ENCODE assay signal across 1 cellular context in the genomic region with DNA sequence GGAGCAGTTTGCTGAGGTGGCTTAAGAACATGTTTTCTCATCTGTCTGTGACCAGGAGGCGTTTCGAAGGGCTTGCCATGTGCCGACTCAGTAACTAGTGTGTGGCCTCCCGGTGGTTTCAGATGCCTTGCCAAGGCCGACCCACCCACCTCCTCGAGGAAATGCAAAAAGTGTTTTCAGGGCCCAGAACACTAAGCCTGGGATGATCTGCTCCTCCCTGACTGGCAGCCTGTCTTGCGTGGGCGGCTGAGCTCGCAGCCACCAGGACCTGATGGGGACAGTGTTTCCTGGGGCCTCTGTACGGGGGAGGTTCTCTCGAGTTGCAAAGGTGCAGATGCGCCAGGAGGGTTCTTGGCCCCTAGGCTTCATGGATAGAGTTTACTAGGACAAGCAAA.
TF ChIP-seq lines count a peak whose summit lies in the region.

No MANE protein-coding gene starts in this region.

TF ChIP-seq in SK-N-SH treated with all-trans-retinoic acid at 6 μM for 48 hours, 23 proteins besides CTCF, POLR2A, EP300 and RAD21 (continued from another document):
- TF ChIP-seq, protein P1, sequence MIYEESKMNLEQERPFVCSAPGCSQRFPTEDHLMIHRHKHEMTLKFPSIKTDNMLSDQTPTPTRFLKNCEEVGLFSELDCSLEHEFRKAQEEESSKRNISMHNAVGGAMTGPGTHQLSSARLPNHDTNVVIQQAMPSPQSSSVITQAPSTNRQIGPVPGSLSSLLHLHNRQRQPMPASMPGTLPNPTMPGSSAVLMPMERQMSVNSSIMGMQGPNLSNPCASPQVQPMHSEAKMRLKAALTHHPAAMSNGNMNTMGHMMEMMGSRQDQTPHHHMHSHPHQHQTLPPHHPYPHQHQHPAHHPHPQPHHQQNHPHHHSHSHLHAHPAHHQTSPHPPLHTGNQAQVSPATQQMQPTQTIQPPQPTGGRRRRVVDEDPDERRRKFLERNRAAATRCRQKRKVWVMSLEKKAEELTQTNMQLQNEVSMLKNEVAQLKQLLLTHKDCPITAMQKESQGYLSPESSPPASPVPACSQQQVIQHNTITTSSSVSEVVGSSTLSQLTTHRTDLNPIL (CRISPR knock-in tag; IDR thresholded peaks at IDR 0.05; ENCODE audit: low read depth): no peak
- TF ChIP-seq, protein P2, sequence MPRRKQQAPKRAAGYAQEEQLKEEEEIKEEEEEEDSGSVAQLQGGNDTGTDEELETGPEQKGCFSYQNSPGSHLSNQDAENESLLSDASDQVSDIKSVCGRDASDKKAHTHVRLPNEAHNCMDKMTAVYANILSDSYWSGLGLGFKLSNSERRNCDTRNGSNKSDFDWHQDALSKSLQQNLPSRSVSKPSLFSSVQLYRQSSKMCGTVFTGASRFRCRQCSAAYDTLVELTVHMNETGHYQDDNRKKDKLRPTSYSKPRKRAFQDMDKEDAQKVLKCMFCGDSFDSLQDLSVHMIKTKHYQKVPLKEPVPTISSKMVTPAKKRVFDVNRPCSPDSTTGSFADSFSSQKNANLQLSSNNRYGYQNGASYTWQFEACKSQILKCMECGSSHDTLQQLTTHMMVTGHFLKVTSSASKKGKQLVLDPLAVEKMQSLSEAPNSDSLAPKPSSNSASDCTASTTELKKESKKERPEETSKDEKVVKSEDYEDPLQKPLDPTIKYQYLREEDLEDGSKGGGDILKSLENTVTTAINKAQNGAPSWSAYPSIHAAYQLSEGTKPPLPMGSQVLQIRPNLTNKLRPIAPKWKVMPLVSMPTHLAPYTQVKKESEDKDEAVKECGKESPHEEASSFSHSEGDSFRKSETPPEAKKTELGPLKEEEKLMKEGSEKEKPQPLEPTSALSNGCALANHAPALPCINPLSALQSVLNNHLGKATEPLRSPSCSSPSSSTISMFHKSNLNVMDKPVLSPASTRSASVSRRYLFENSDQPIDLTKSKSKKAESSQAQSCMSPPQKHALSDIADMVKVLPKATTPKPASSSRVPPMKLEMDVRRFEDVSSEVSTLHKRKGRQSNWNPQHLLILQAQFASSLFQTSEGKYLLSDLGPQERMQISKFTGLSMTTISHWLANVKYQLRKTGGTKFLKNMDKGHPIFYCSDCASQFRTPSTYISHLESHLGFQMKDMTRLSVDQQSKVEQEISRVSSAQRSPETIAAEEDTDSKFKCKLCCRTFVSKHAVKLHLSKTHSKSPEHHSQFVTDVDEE (CRISPR knock-in tag; IDR thresholded peaks at IDR 0.05): no peak
- no peak for TF ChIP-seq RARB (CRISPR knock-in tag; IDR thresholded peaks at IDR 0.05)
- no peak for TF ChIP-seq CSDC2 (CRISPR knock-in tag; IDR thresholded peaks at IDR 0.05)
- no peak for TF ChIP-seq ZFP3 (CRISPR knock-in tag; IDR thresholded peaks at IDR 0.05)
